ENCODE assay signal across 24 cellular contexts in genomic region chr4:8609406-8609805, GRCh38. TPM values are rescaled to one million over a fixed set of nuclear protein-coding genes. Genes with fewer than 3 reads are reported as not detected.
DNase-seq lines count a peak whose midpoint lies in the region; ATAC-seq, FAIRE-seq and TF ChIP-seq lines count a peak whose summit lies in the region.
"Had no signal": no experiment of that assay in that cellular context is flagged by ENCODE, and none has a peak within 500 bp of the region (broad histone marks: within the 10 kb centered on the region; RNA-seq: fewer than 3 reads in every experiment).

No MANE protein-coding gene starts in this region.

- in situ Hi-C loops in K562 (cut with MboI): no loop called here

- ATAC-seq in heart right ventricle (no peak), K562 (no peak)
- ATAC-seq: A549; CD8-positive, alpha-beta T cell; GM23338 had no signal

- TF ChIP-seq EP300 in K562 (IDR thresholded peaks at IDR 0.05; ENCODE audit: low read length): no peak

- peaks cover 0 to 54% (median 11%) of the 10 kb centered on the region in 11 experiments; a peak in 13 of 22 replicates for H4K20me1 ChIP-seq in BLaER1 treated with 17β-estradiol and CSF1 and Interleukin-3, amounts not matched to agents 10 nM and 100 nM
- H4K20me1 ChIP-seq in K562 (replicated peaks; ENCODE audit: control insufficient read depth, insufficient read depth, low read length): no peaks in the 10 kb centered on the region

- H4K12ac ChIP-seq in trophoblast cell (ENCODE audit: low read depth, low read length): no peak overlapping the region

- no peak overlapping the region for H2BK120ac ChIP-seq in trophoblast cell (ENCODE audit: insufficient read depth, low read length, poor library complexity)

- H2BK5ac ChIP-seq in trophoblast cell (ENCODE audit: low read depth, low read length, poor library complexity): no peak overlapping the region

- no peak overlapping the region for H3K4me3 ChIP-seq in left ventricle myocardium inferior
- no peak overlapping the region for H3K4me3 ChIP-seq in heart right ventricle
- H3K4me3 ChIP-seq in BLaER1 treated with 17β-estradiol and CSF1 and Interleukin-3, amounts not matched to agents 10 nM and 100 nM: peak overlapping the region in 3 of 10 experiments; percentile 18 to 29 (median 21); a peak in 3 of 20 replicates
- H3K4me3 ChIP-seq in K562: no peak overlapping the region
- H3K4me3 ChIP-seq in trophoblast cell (ENCODE audit: low read depth, low read length): peak overlapping the region; percentile 29
- no peak overlapping the region for H3K4me3 ChIP-seq in thyroid gland (replicated peaks in 1 of 3)
- H3K4me3 ChIP-seq: A549, GM23338 had no signal

- no TSS peak for BruUV-seq in K562 (replicated peaks; lab: Mats Ljungman, UMichigan)

- peak overlapping the region in 9 of 11 experiments; percentile 41 to 95 (median 82); a peak in 17 of 22 replicates for H3K4me2 ChIP-seq in BLaER1 treated with 17β-estradiol and CSF1 and Interleukin-3, amounts not matched to agents 10 nM and 100 nM
- H3K4me2 ChIP-seq in K562 (ENCODE audit: insufficient read depth, low read length) (no peak overlapping the region), trophoblast cell (ENCODE audit: low read length) (no peak overlapping the region)
- H3K4me2 ChIP-seq: A549, GM23338 had no signal

- H3K23ac ChIP-seq in trophoblast cell (ENCODE audit: low read length): no peak overlapping the region

- no peak overlapping the region for H2AFZ ChIP-seq in K562 (ENCODE audit: low read depth, low read length)
- H2AFZ ChIP-seq in trophoblast cell (ENCODE audit: insufficient read depth, low read length, poor library complexity): no peak overlapping the region
- H2AFZ ChIP-seq: GM23338 had no signal

- no peaks in the 10 kb centered on the region for H3K9me1 ChIP-seq in K562 (ENCODE audit: control insufficient read depth, insufficient read depth, low read length)

- TF ChIP-seq CTCF in left ventricle myocardium inferior (IDR thresholded peaks at IDR 0.05; ENCODE audit: borderline replicate concordance): no peak
- TF ChIP-seq CTCF in heart right ventricle (IDR thresholded peaks at IDR 0.05): no peak
- no peak for TF ChIP-seq CTCF in K562 (IDR thresholded peaks at IDR 0.05 in 2 of 3, conservative IDR thresholded peaks at IDR 0.05 in 1 of 3; ENCODE audit: insufficient read depth in 2 of 3, low read depth in 1 of 3, low read length in 3 of 3)
- no peak for TF ChIP-seq CTCF in thyroid gland (IDR thresholded peaks at IDR 0.05)

- no peak overlapping the region for H3K4ac ChIP-seq in trophoblast cell (ENCODE audit: low read depth, low read length)

- H3K9ac ChIP-seq in BLaER1 treated with 17β-estradiol and CSF1 and Interleukin-3, amounts not matched to agents 10 nM and 100 nM: peak overlapping the region in 1 of 11 experiments; percentile 41; a peak in 2 of 22 replicates
- no peak overlapping the region for H3K9ac ChIP-seq in K562 (ENCODE audit: insufficient read depth in 1 of 2, low read depth in 2 of 2, low read length in 2 of 2)
- H3K9ac ChIP-seq in trophoblast cell (ENCODE audit: low read length): no peak overlapping the region

- H3K79me1 ChIP-seq in trophoblast cell (ENCODE audit: low read length): no peaks in the 10 kb centered on the region

- H3K36me3 ChIP-seq in left ventricle myocardium inferior (no peaks in the 10 kb centered on the region), heart right ventricle (no peaks in the 10 kb centered on the region), K562 (ENCODE audit: control insufficient read depth, insufficient read depth, low read length) (no peaks in the 10 kb centered on the region), trophoblast cell (ENCODE audit: control insufficient read depth in 1 of 2, insufficient read depth in 2 of 2, low read length in 2 of 2) (peaks cover 64 to 73% of the 10 kb centered on the region in 2 experiments), thyroid gland (no peaks in the 10 kb centered on the region)
- H3K36me3 ChIP-seq in BLaER1 treated with 17β-estradiol and CSF1 and Interleukin-3, amounts not matched to agents 10 nM and 100 nM: no peaks in the 10 kb centered on the region
- H3K36me3 ChIP-seq: BE2C had no signal

- TF ChIP-seq RAD21 in K562 (CRISPR knock-in tag; conservative IDR thresholded peaks at IDR 0.05 in 1 of 2, IDR thresholded peaks at IDR 0.05 in 1 of 2): no peak

- H3K14ac ChIP-seq in trophoblast cell (ENCODE audit: low read length): no peak overlapping the region

- H3K9me3 ChIP-seq in left ventricle myocardium inferior (replicated peaks) (no peaks in the 10 kb centered on the region), heart right ventricle (no peaks in the 10 kb centered on the region), K562 (replicated peaks; ENCODE audit: control insufficient read depth, insufficient read depth, low read depth, low read length) (no peaks in the 10 kb centered on the region), trophoblast cell (ENCODE audit: insufficient read depth, low read depth, low read length) (no peaks in the 10 kb centered on the region), thyroid gland (no peaks in the 10 kb centered on the region)
- H3K9me3 ChIP-seq in BLaER1 treated with 17β-estradiol and CSF1 and Interleukin-3, amounts not matched to agents 10 nM and 100 nM (replicated peaks in 1 of 11): no peaks in the 10 kb centered on the region
- H3K9me3 ChIP-seq: A549, BE2C, Caco-2 had no signal

- H3K79me2 ChIP-seq in K562 (ENCODE audit: control insufficient read depth, insufficient read depth, low read length) (no peaks in the 10 kb centered on the region), trophoblast cell (ENCODE audit: control insufficient read depth, insufficient read depth, low read length, poor library complexity) (no peaks in the 10 kb centered on the region)

- WGBS in heart right ventricle, 2 donors: 67 to 81% methylated on average over 6 of the region's 6 CpGs
- 33% methylated on average over 6 of the region's 6 CpGs for WGBS in K562 (ENCODE audit: insufficient coverage, low coverage, missing lambda C conversion rate)
- 100% methylated on average over 1 of the region's 6 CpGs for WGBS in trophoblast cell (ENCODE audit: extremely low coverage, insufficient coverage, insufficient read length)
- 85 to 87% methylated on average over 6 of the region's 6 CpGs for WGBS in thyroid gland, 2 donors

- CTCF ChIA-PET in K562 (lab: Yijun Ruan, JAX; ENCODE audit: low intra/inter-chr PET ratio): no interaction called here

- H3K27ac ChIP-seq in left ventricle myocardium inferior (replicated peaks): peak overlapping the region; percentile 77
- peak overlapping the region in 2 of 10 donors; percentile 10 to 80 for H3K27ac ChIP-seq in heart right ventricle
- H3K27ac ChIP-seq in BLaER1 treated with 17β-estradiol and CSF1 and Interleukin-3, amounts not matched to agents 10 nM and 100 nM: no peak overlapping the region
- no peak overlapping the region for H3K27ac ChIP-seq in K562 (ENCODE audit: extremely low read depth, low read depth, low read length)
- no peak overlapping the region for H3K27ac ChIP-seq in trophoblast cell (ENCODE audit: low read depth, low read length)
- no peak overlapping the region for H3K27ac ChIP-seq in thyroid gland
- H3K27ac ChIP-seq: A549, C4-2B had no signal

- no peak overlapping the region for H4K91ac ChIP-seq in trophoblast cell (ENCODE audit: low read depth, low read length)

- DNase-seq in left ventricle myocardium inferior (no peak), heart right ventricle (no peak), K562 (ENCODE audit: extremely low read depth in 1 of 4, low spot score in 3 of 4) (no peak), trophoblast cell (no peak), thyroid gland (no peak), NCI-H524 treated with DMSO at 0.1 percent for 48 hours (lab: John Stamatoyannopoulos, UW) (no peak)
- DNase-seq: 8988T; ACHN; AML-193; Caco-2; CD4-positive, CD25-positive, alpha-beta regulatory T cell; CD8-positive, alpha-beta T cell; DMS79; EL; GDM1; H9 had no signal

- POLR2A ChIA-PET in K562 (lab: Yijun Ruan, JAX): interaction anchor here (0.6 kb wide), 1 partner anchor 558 kb away, joined by 3 read pairs; no protein-coding TSS in a partner anchor

- intact Hi-C loops in left ventricle myocardium inferior (cut with micrococcal nuclease): no loop called here
- intact Hi-C loops in heart right ventricle (cut with DNase I): loop anchor here in 9 of 10 donors (5.0 to 10.0 kb wide), 2 partner anchors 305 to 308 kb away; no protein-coding TSS in a partner anchor
- intact Hi-C loops in K562 (cut with micrococcal nuclease): loop anchor here (10.0 kb wide), 1 partner anchor 305 kb away; no protein-coding TSS in a partner anchor
- intact Hi-C loops in thyroid gland (cut with DNase I): no loop called here

- H2AK5ac ChIP-seq in trophoblast cell (ENCODE audit: low read length): no peak overlapping the region

- H3K27me3 ChIP-seq in left ventricle myocardium inferior (ENCODE audit: low read depth): peaks cover 38% of the 10 kb centered on the region
- peaks cover 0 to 38% (median 14%) of the 10 kb centered on the region in 7 donors for H3K27me3 ChIP-seq in heart right ventricle
- peaks cover 0 to 25% (median 6%) of the 10 kb centered on the region in 11 experiments; a peak in 8 of 22 replicates for H3K27me3 ChIP-seq in BLaER1 treated with 17β-estradiol and CSF1 and Interleukin-3, amounts not matched to agents 10 nM and 100 nM
- 0 out of 5 replicates have a peak, but pooled peaks cover 0 to 6% of the 10 kb centered on the region in 2 experiments for H3K27me3 ChIP-seq in K562 (ENCODE audit: control insufficient read depth in 2 of 2, insufficient read depth in 2 of 2, low read length in 2 of 2)
- H3K27me3 ChIP-seq in trophoblast cell (ENCODE audit: insufficient read depth, low read length): no peaks in the 10 kb centered on the region
- no peaks in the 10 kb centered on the region for H3K27me3 ChIP-seq in thyroid gland

- H2BK12ac ChIP-seq in trophoblast cell (ENCODE audit: low read length): no peak overlapping the region

- H3K4me1 ChIP-seq in left ventricle myocardium inferior (peaks cover 27% of the 10 kb centered on the region), heart right ventricle (peaks cover 0 to 41% (median 16%) of the 10 kb centered on the region in 9 donors), K562 (replicated peaks in 1 of 2; ENCODE audit: control insufficient read depth in 2 of 2, insufficient read depth in 2 of 2, low read length in 2 of 2) (peaks cover 0 to 14% of the 10 kb centered on the region in 2 experiments; a peak in 2 of 5 replicates), trophoblast cell (ENCODE audit: control insufficient read depth in 1 of 2, insufficient read depth in 2 of 2, low read length in 2 of 2) (no peaks in the 10 kb centered on the region), thyroid gland (peaks cover 0 to 4% of the 10 kb centered on the region in 2 donors)
- peaks cover under 1 to 87% (median 71%) of the 10 kb centered on the region in 10 experiments; a peak in 18 of 20 replicates for H3K4me1 ChIP-seq in BLaER1 treated with 17β-estradiol and CSF1 and Interleukin-3, amounts not matched to agents 10 nM and 100 nM
- H3K4me1 ChIP-seq: A549, BE2C, Caco-2 had no signal

- TF ChIP-seq POLR2A in K562 (conservative IDR thresholded peaks at IDR 0.05) (no peak), thyroid gland (IDR thresholded peaks at IDR 0.05) (no peak)

- H3K18ac ChIP-seq in trophoblast cell (ENCODE audit: low read length): no peak overlapping the region

- FAIRE-seq in K562 (lab: Jason Lieb, UNC): no peak
- FAIRE-seq: A549, GM12891, GM18507 had no signal

- no peak overlapping the region for H4K8ac ChIP-seq in trophoblast cell (ENCODE audit: low read depth, low read length)

RNA-seq across cellular contexts. Expression of gene CPZ, which starts 16.8 kb away (rescaled TPM):
- 0.27 TPM for total RNA-seq in left ventricle myocardium inferior
- under 1 TPM in 5 of 10 donors, not detected in 5; 0.12 to 0.85 (median 0.37) TPM for total RNA-seq in heart right ventricle
- under 1 TPM; 0.70 to 0.80 TPM for polyA plus RNA-seq in heart right ventricle
- 19.3 and 33.1 TPM in 2 replicates for total RNA-seq in K562 (2011; cell fraction: chromatin; rRNA removed; ENCODE audit: low replicate concordance)
- total RNA-seq in K562 (2011; cell fraction: nucleolus; rRNA removed): 12.5 and 16.5 TPM in 2 replicates
- total RNA-seq in K562 (2011; cell fraction: nucleoplasm; rRNA removed): 15.9 and 26.4 TPM in 2 replicates
- total RNA-seq in K562 (2014; rRNA removed): 0.41 and 1.1 TPM in 2 replicates
- total RNA-seq in K562 (2014; rRNA removed; fragmentation: Illumina TruSeq; extraction: Trizol): 0.58 and 0.67 TPM in 2 replicates
- 2.1 and 2.2 TPM in 2 replicates for total RNA-seq in K562 (2015; rRNA removed; fragmentation: Illumina TruSeq; extraction: Trizol)
- 1.5 and 1.6 TPM in 2 replicates for total RNA-seq in K562 (2021)
- 0.60 and 2.0 TPM in 2 replicates for polyA plus RNA-seq in K562 (2011; rRNA removed)
- 0.38 and 4.3 TPM in 2 replicates for polyA plus RNA-seq in K562 (2011; cell fraction: cytosol; rRNA removed)
- polyA plus RNA-seq in K562 (2011; cell fraction: nucleus; rRNA removed): 1.7 and 13.8 TPM in 2 replicates
- 4.3 and 41.5 TPM in 2 replicates for polyA plus RNA-seq in K562 (2012)
- 0.68 and 1.4 TPM in 2 replicates for polyA plus RNA-seq in K562 (2014; fragmentation: Illumina TruSeq; extraction: Trizol)
- polyA plus RNA-seq in K562 (2014; fragmentation: Nextera tagmentation; extraction: Ambion mirVana): under 1 TPM in 1 of 2 experiments, not detected in 1; 0.06 TPM
- 1.1 TPM in 2 replicates for polyA plus RNA-seq in K562 (2014; rRNA removed)
- polyA minus RNA-seq in K562 (2011; rRNA and poly(A)+ RNA removed): 1.4 TPM in 1 of 2 replicates, not detected in the other
- polyA minus RNA-seq in K562 (2011; cell fraction: cytosol; rRNA and poly(A)+ RNA removed): 0.86 TPM in 1 of 2 replicates, not detected in the other
- 1.4 and 2.6 TPM in 2 replicates for polyA minus RNA-seq in K562 (2011; cell fraction: nucleus; rRNA and poly(A)+ RNA removed)
- polyA plus RNA-seq in trophoblast cell (2013): 41.6 and 41.8 TPM in 2 replicates
- total RNA-seq in thyroid gland: 10 to 100 TPM in 1 of 4 donors, 1 to 10 TPM in 3; 4.1 to 12.9 (median 6.5) TPM
- total RNA-seq: CD4-positive, CD25-positive, alpha-beta regulatory T cell; CD8-positive, alpha-beta T cell had no signal
- polyA plus RNA-seq: CD4-positive, CD25-positive, alpha-beta regulatory T cell had no signal

RNA-seq across cellular contexts. Expression of gene GPR78, which starts 29.2 kb away (rescaled TPM):
- total RNA-seq in left ventricle myocardium inferior: not detected
- total RNA-seq in heart right ventricle: under 1 TPM in 1 of 10 donors, not detected in 9; 0.12 TPM
- under 1 TPM in 1 of 2 donors, not detected in 1; 0.01 TPM for polyA plus RNA-seq in heart right ventricle
- 4.4 and 8.6 TPM in 2 replicates for total RNA-seq in K562 (2011; cell fraction: chromatin; rRNA removed; ENCODE audit: low replicate concordance)
- 2.4 and 3.2 TPM in 2 replicates for total RNA-seq in K562 (2011; cell fraction: nucleolus; rRNA removed)
- total RNA-seq in K562 (2011; cell fraction: nucleoplasm; rRNA removed): 3.6 and 4.8 TPM in 2 replicates
- 0.04 TPM in 1 of 2 replicates, not detected in the other for total RNA-seq in K562 (2014; rRNA removed)
- not detected in 2 replicates for total RNA-seq in K562 (2014; rRNA removed; fragmentation: Illumina TruSeq; extraction: Trizol)
- 0.07 TPM in 1 of 2 replicates, not detected in the other for total RNA-seq in K562 (2015; rRNA removed; fragmentation: Illumina TruSeq; extraction: Trizol)
- 0.09 and 0.16 TPM in 2 replicates for total RNA-seq in K562 (2021)
- polyA plus RNA-seq in K562 (2011; rRNA removed): 0.13 TPM in 1 of 2 replicates, not detected in the other
- 0.07 TPM in 1 of 2 replicates, not detected in the other for polyA plus RNA-seq in K562 (2011; cell fraction: cytosol; rRNA removed)
- 0.20 and 1.3 TPM in 2 replicates for polyA plus RNA-seq in K562 (2011; cell fraction: nucleus; rRNA removed)
- 0.08 and 0.39 TPM in 2 replicates for polyA plus RNA-seq in K562 (2012)
- 0.06 TPM in 1 of 2 replicates, not detected in the other for polyA plus RNA-seq in K562 (2014; fragmentation: Illumina TruSeq; extraction: Trizol)
- not detected for polyA plus RNA-seq in K562 (2014; fragmentation: Nextera tagmentation; extraction: Ambion mirVana)
- polyA plus RNA-seq in K562 (2014; rRNA removed): 0.04 and 0.08 TPM in 2 replicates
- 0.21 TPM in 1 of 2 replicates, not detected in the other for polyA minus RNA-seq in K562 (2011; rRNA and poly(A)+ RNA removed)
- polyA minus RNA-seq in K562 (2011; cell fraction: cytosol; rRNA and poly(A)+ RNA removed): not detected in 2 replicates
- polyA minus RNA-seq in K562 (2011; cell fraction: nucleus; rRNA and poly(A)+ RNA removed): 0.11 and 0.67 TPM in 2 replicates
- 13.9 and 15.5 TPM in 2 replicates for polyA plus RNA-seq in trophoblast cell (2013)
- not detected for total RNA-seq in thyroid gland
- total RNA-seq: CD4-positive, CD25-positive, alpha-beta regulatory T cell; CD8-positive, alpha-beta T cell; H4 had no signal
- polyA plus RNA-seq: CD4-positive, CD25-positive, alpha-beta regulatory T cell had no signal

Comparison
In these comparisons a context has a peak if more than half of its experiments do, and no peak if none do; other contexts are left out.
1. intact Hi-C loops: an anchor here in heart right ventricle (5.0 to 10.0 kb wide) and K562 (10.0 kb wide); none called in left ventricle myocardium inferior and thyroid gland.
2. H3K4me2 ChIP-seq: peak in BLaER1 treated with 17β-estradiol and CSF1 and Interleukin-3, amounts not matched to agents 10 nM and 100 nM (9 of 11); none in K562 (single experiment) and trophoblast cell (single experiment).